Comparison of ENCODE assay signal across 1 cellular context in genomic region chr7:150368884-150369739, GRCh38.
TF ChIP-seq lines count a peak whose summit lies in the region.

No MANE protein-coding gene starts in this region.

TF ChIP-seq in HepG2, 621 proteins besides CTCF, POLR2A, EP300 and RAD21 (continued from another document and continues in another):
- no peak for TF ChIP-seq CEBPZ (IDR thresholded peaks at IDR 0.05; ENCODE audit: low read length)
- TF ChIP-seq TOE1 (CRISPR knock-in tag; IDR thresholded peaks at IDR 0.05), result no peak
- peak; percentile 6; the same call in 1 of the 2 replicates for TF ChIP-seq ZNF776 (CRISPR knock-in tag; IDR thresholded peaks at IDR 0.05)
- peak; percentile 81 for TF ChIP-seq ZNF143 (CRISPR knock-in tag; IDR thresholded peaks at IDR 0.05)
- TF ChIP-seq ZNF550 (CRISPR knock-in tag; IDR thresholded peaks at IDR 0.05; ENCODE audit: borderline replicate concordance), result no peak
- TF ChIP-seq ZNF883 (CRISPR knock-in tag; IDR thresholded peaks at IDR 0.05; ENCODE audit: not compliant biosample characterization), result no peak
- no peak for TF ChIP-seq FLYWCH1 (CRISPR knock-in tag; IDR thresholded peaks at IDR 0.05)
- TF ChIP-seq CBX2 (IDR thresholded peaks at IDR 0.05; ENCODE audit: low read depth, low read length), result no peak
- no peak for TF ChIP-seq CBX2 (CRISPR knock-in tag; IDR thresholded peaks at IDR 0.05; ENCODE audit: low read depth)
- TF ChIP-seq FOXJ3 (CRISPR knock-in tag; IDR thresholded peaks at IDR 0.05; ENCODE audit: borderline replicate concordance), result no peak
- TF ChIP-seq ZNF569 (CRISPR knock-in tag; IDR thresholded peaks at IDR 0.05; ENCODE audit: borderline replicate concordance), result no peak
- no peak for TF ChIP-seq IKZF1 (IDR thresholded peaks at IDR 0.05)
- no peak for TF ChIP-seq PAF1 (CRISPR knock-in tag; IDR thresholded peaks at IDR 0.05)
- TF ChIP-seq CENPX (CRISPR knock-in tag; IDR thresholded peaks at IDR 0.05), result no peak
- no peak for TF ChIP-seq MYPOP (CRISPR knock-in tag; IDR thresholded peaks at IDR 0.05)
- no peak for TF ChIP-seq NCOA1 (CRISPR knock-in tag; IDR thresholded peaks at IDR 0.05)
- 0 out of 2 replicates have a peak, but pooled peaks have one; percentile 39 for TF ChIP-seq KMT2A (CRISPR knock-in tag; IDR thresholded peaks at IDR 0.05)
- TF ChIP-seq ZNF292 (CRISPR knock-in tag; IDR thresholded peaks at IDR 0.05; ENCODE audit: borderline replicate concordance, low read depth), result no peak
- TF ChIP-seq NFRKB (IDR thresholded peaks at IDR 0.05), result no peak
- TF ChIP-seq ZNF839 (CRISPR knock-in tag; IDR thresholded peaks at IDR 0.05; ENCODE audit: borderline replicate concordance), result no peak
- TF ChIP-seq ATF4 (CRISPR knock-in tag; IDR thresholded peaks at IDR 0.05), result no peak
- no peak; the same call in 1 of the 2 replicates for TF ChIP-seq TOPORS (CRISPR knock-in tag; IDR thresholded peaks at IDR 0.05)
- no peak for TF ChIP-seq THAP8 (CRISPR knock-in tag; IDR thresholded peaks at IDR 0.05; ENCODE audit: borderline replicate concordance)
- no peak for TF ChIP-seq ZSCAN20 (CRISPR knock-in tag; IDR thresholded peaks at IDR 0.05; ENCODE audit: borderline replicate concordance)
- peak; percentile 42; the same call in 1 of the 2 replicates for TF ChIP-seq KDM5B (CRISPR knock-in tag; IDR thresholded peaks at IDR 0.05; ENCODE audit: borderline replicate concordance)
- no peak for TF ChIP-seq FOXO1 (CRISPR knock-in tag; IDR thresholded peaks at IDR 0.05)
- TF ChIP-seq ZNF790 (CRISPR knock-in tag; IDR thresholded peaks at IDR 0.05; ENCODE audit: borderline replicate concordance), result no peak
- TF ChIP-seq ARNT2 (CRISPR knock-in tag; IDR thresholded peaks at IDR 0.05; ENCODE audit: low read depth), result no peak; the same call in 1 of the 2 replicates
- TF ChIP-seq SAP130 (CRISPR knock-in tag; IDR thresholded peaks at IDR 0.05; ENCODE audit: low read depth), result peak; percentile 65
- TF ChIP-seq MED8 (CRISPR knock-in tag; IDR thresholded peaks at IDR 0.05; ENCODE audit: insufficient replicate concordance), result peak; percentile 59
- TF ChIP-seq MXD3 (CRISPR knock-in tag; IDR thresholded peaks at IDR 0.05), result peak; percentile 5
- peak; percentile 9 for TF ChIP-seq TFE3 (CRISPR knock-in tag; IDR thresholded peaks at IDR 0.05)
- no peak for TF ChIP-seq RARG (CRISPR knock-in tag; IDR thresholded peaks at IDR 0.05; ENCODE audit: low read depth)
- TF ChIP-seq ZNF280D (CRISPR knock-in tag; IDR thresholded peaks at IDR 0.05), result peak; percentile 67; the same call in 1 of the 2 replicates
- TF ChIP-seq RNF2 (conservative IDR thresholded peaks at IDR 0.05; ENCODE audit: low read depth), result no peak; the same call in 1 of the 2 replicates
- TF ChIP-seq SNRNP70 (IDR thresholded peaks at IDR 0.05; ENCODE audit: low read depth, low read length), result no peak
- TF ChIP-seq AHDC1 (CRISPR knock-in tag; IDR thresholded peaks at IDR 0.05; ENCODE audit: borderline replicate concordance), result no peak
- no peak for TF ChIP-seq ZNF674 (CRISPR knock-in tag; IDR thresholded peaks at IDR 0.05; ENCODE audit: low read depth)
- TF ChIP-seq ZBTB25 (CRISPR knock-in tag; IDR thresholded peaks at IDR 0.05), result no peak
- no peak for TF ChIP-seq MEIS2 (CRISPR knock-in tag; IDR thresholded peaks at IDR 0.05)
- TF ChIP-seq PAWR (CRISPR knock-in tag; IDR thresholded peaks at IDR 0.05; ENCODE audit: borderline replicate concordance), result no peak
- no peak for TF ChIP-seq FOXP1 (IDR thresholded peaks at IDR 0.05)
- TF ChIP-seq FOXP1 (CRISPR knock-in tag; IDR thresholded peaks at IDR 0.05), result no peak
- TF ChIP-seq ESRRA (CRISPR knock-in tag; IDR thresholded peaks at IDR 0.05; ENCODE audit: low read depth), result peak; percentile 37; the same call in 1 of the 2 replicates
- TF ChIP-seq ADNP (CRISPR knock-in tag; IDR thresholded peaks at IDR 0.05), result 0 out of 2 replicates have a peak, but pooled peaks have one; percentile 15
- peak; percentile 71 for TF ChIP-seq PRPF4 (IDR thresholded peaks at IDR 0.05; ENCODE audit: low read depth, low read length, poor library complexity, severe bottlenecking)
- no peak for TF ChIP-seq TBX3 (IDR thresholded peaks at IDR 0.05; ENCODE audit: borderline replicate concordance)
- TF ChIP-seq SIN3B (IDR thresholded peaks at IDR 0.05; ENCODE audit: low read length), result no peak
- TF ChIP-seq ZNF589 (CRISPR knock-in tag; conservative IDR thresholded peaks at IDR 0.05), result no peak
- peak; percentile 77 for TF ChIP-seq HDAC1 (CRISPR knock-in tag; IDR thresholded peaks at IDR 0.05)
- TF ChIP-seq PPARG (CRISPR knock-in tag; conservative IDR thresholded peaks at IDR 0.05), result no peak
